10 cellular contexts compared by ENCODE assay signal in the genomic region with DNA sequence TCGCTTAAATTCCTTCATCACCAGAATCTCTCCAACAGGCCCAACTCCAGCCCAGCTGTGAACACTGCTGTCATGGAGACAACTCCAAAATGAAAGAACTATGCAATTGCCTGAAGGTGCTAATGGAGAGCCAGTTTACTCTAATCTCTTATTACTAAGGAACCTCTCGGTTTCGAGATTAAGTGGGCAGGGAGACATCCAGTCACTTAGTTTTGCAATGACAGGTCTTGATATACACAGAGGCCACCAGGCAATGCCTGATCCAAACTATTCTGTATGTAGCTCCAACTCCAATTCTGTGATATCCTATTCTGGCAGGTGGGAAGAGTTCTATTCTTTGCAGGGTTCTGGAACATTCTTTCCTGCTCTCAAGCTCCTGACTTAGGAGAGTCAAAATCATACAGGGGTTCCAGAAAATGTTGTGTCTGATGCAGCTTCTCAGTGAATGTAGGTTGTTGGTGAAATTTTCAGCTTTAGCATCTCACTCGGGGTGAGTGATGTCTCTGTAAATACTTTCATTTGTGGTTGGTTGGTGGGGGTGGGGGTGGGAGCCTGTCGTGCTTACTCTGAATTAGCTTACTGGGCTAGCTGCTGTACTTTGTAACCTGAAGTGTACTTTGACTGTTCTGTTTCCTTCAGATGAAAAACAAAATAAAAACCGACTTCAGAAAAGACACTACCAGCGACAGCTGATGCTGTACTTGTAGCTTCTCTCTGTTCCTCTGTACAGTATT.
DNase-seq lines count a peak whose midpoint lies in the region; ATAC-seq and TF ChIP-seq lines count a peak whose summit lies in the region.
"Had no signal": no experiment of that assay in that cellular context is flagged by ENCODE, and none has a peak within 500 bp of the region (broad histone marks: within the 10 kb centered on the region; RNA-seq: fewer than 3 reads in every experiment).

No MANE protein-coding gene starts in this region.

- peaks cover 33% of the 10 kb centered on the region for H3K4me1 Mint-ChIP-seq in activated CD4-positive, alpha-beta T cell treated with anti-CD3 and anti-CD28 coated beads, Interleukin-2, amount 10 ng/mL, durations not matched to agents 24 days and 14 days
- H3K4me1 Mint-ChIP-seq: immature natural killer cell had no signal

- H3K4me2 ChIP-seq in Loucy (ENCODE audit: low read depth, low read length, poor library complexity, severe bottlenecking) (no peak overlapping the region), mesendoderm (ENCODE audit: low read length) (no peak overlapping the region)

- H3K27ac Mint-ChIP-seq in activated CD4-positive, alpha-beta T cell treated with anti-CD3 and anti-CD28 coated beads, Interleukin-2, amount 10 ng/mL, durations not matched to agents 24 days and 14 days = peak overlapping the region; percentile 93
- H3K27ac Mint-ChIP-seq: immature natural killer cell had no signal

- H2AK5ac ChIP-seq in mesendoderm (ENCODE audit: low read length) = no peak overlapping the region

- no peak for TF ChIP-seq CTCF in Loucy (conservative IDR thresholded peaks at IDR 0.05; ENCODE audit: low read length)

- no peaks in the 10 kb centered on the region for H3F3A ChIP-seq in Loucy (ENCODE audit: low read depth)

- peak; percentile 63 for ATAC-seq in GM21576 (IDR thresholded peaks at IDR 0.05; ENCODE audit: unreplicated experiment)

- no peak overlapping the region for H3K27ac ChIP-seq in mesendoderm (ENCODE audit: low read depth, low read length)

- H3K9ac ChIP-seq in Loucy (ENCODE audit: low read depth, low read length, poor library complexity, severe bottlenecking) = no peak overlapping the region
- H3K9ac ChIP-seq in mesendoderm (ENCODE audit: low read length) = no peak overlapping the region

- no CpG with 5 or more reads among the region's 7 CpGs for WGBS in mesendoderm (ENCODE audit: extremely low coverage, insufficient coverage, low lambda C conversion rate)

- peak overlapping the region; percentile 65 for H3K4me3 Mint-ChIP-seq in activated CD4-positive, alpha-beta T cell treated with anti-CD3 and anti-CD28 coated beads, Interleukin-2, amount 10 ng/mL, durations not matched to agents 24 days and 14 days
- H3K4me3 Mint-ChIP-seq: immature natural killer cell, neural crest cell had no signal

- H3K27me3 ChIP-seq in Loucy (ENCODE audit: insufficient read depth, low read length, poor library complexity, severe bottlenecking) = no peaks in the 10 kb centered on the region
- H3K27me3 ChIP-seq in mesendoderm (ENCODE audit: insufficient read depth, low read length, poor library complexity) = no peaks in the 10 kb centered on the region

- intact Hi-C loops in activated CD4-positive, alpha-beta T cell treated with anti-CD3 and anti-CD28 coated beads, Interleukin-2, amount 10 ng/mL, durations not matched to agents 24 days and 14 days (cut with micrococcal nuclease) = loop anchor here (1.0 kb wide), 5 partner anchors 13 to 33 kb away; no protein-coding TSS in a partner anchor
- intact Hi-C loops in posterior cingulate gyrus (cut with DNase I) = no loop called here

- H4K8ac ChIP-seq in mesendoderm (ENCODE audit: low read depth, low read length) = no peak overlapping the region

- no peak overlapping the region for H3K56ac ChIP-seq in mesendoderm (ENCODE audit: low read length)

- H2BK120ac ChIP-seq in mesendoderm (ENCODE audit: low read depth, low read length) = no peak overlapping the region

- peaks cover 9% of the 10 kb centered on the region for H3K36me3 Mint-ChIP-seq in activated CD4-positive, alpha-beta T cell treated with anti-CD3 and anti-CD28 coated beads, Interleukin-2, amount 10 ng/mL, durations not matched to agents 24 days and 14 days (ENCODE audit: low read depth)
- H3K36me3 Mint-ChIP-seq: immature natural killer cell had no signal

- no peak overlapping the region for H2BK15ac ChIP-seq in mesendoderm (replicated peaks; ENCODE audit: low read depth)

- no peaks in the 10 kb centered on the region for H3K9me2 ChIP-seq in Loucy (replicated peaks; ENCODE audit: low read depth, low read length)

- peaks cover 5% of the 10 kb centered on the region for H3K9me3 Mint-ChIP-seq in activated CD4-positive, alpha-beta T cell treated with anti-CD3 and anti-CD28 coated beads, Interleukin-2, amount 10 ng/mL, durations not matched to agents 24 days and 14 days
- H3K9me3 Mint-ChIP-seq: immature natural killer cell had no signal

- no peaks in the 10 kb centered on the region for H3K9me3 ChIP-seq in Loucy (ENCODE audit: insufficient read depth, low read depth, low read length)

- H3K79me2 ChIP-seq in Loucy (ENCODE audit: insufficient read depth, low read length) (no peaks in the 10 kb centered on the region), mesendoderm (ENCODE audit: control insufficient read depth, insufficient read depth, low read length) (no peaks in the 10 kb centered on the region)

- H3K18ac ChIP-seq in mesendoderm (ENCODE audit: low read length) = no peak overlapping the region

- H3K4ac ChIP-seq in mesendoderm (ENCODE audit: low read depth, low read length) = no peak overlapping the region

- 0 out of 2 replicates have a peak overlapping the region, but pooled peaks have one; percentile 22 for H2AFZ ChIP-seq in Loucy (ENCODE audit: low read length)

- DNase-seq in activated CD4-positive, alpha-beta T cell treated with anti-CD3 and anti-CD28 coated beads, Interleukin-2, amount 10 ng/mL, durations not matched to agents 24 days and 14 days = peak; percentile 72
- DNase-seq in activated CD4-positive, alpha-beta T cell treated with anti-CD3 and anti-CD28 coated beads, Interleukin-2, amount 50 U/mL, for 1 hour = no peak
- DNase-seq in mesendoderm (peak; percentile 53), posterior cingulate gyrus (no peak), DMS153 (lab: John Stamatoyannopoulos, UW) (no peak), NCI-H446 treated with DMSO at 0.1 percent for 48 hours (lab: John Stamatoyannopoulos, UW) (no peak)
- DNase-seq: immature natural killer cell had no signal

- H3K23ac ChIP-seq in mesendoderm (ENCODE audit: low read length) = no peak overlapping the region

- no peaks in the 10 kb centered on the region for H3K27me3 Mint-ChIP-seq in activated CD4-positive, alpha-beta T cell treated with anti-CD3 and anti-CD28 coated beads, Interleukin-2, amount 10 ng/mL, durations not matched to agents 24 days and 14 days

- H3K4me1 ChIP-seq in Loucy (ENCODE audit: insufficient read depth, low read length, poor library complexity, severe bottlenecking) (no peaks in the 10 kb centered on the region), mesendoderm (ENCODE audit: control insufficient read depth, low read depth, low read length) (no peaks in the 10 kb centered on the region)

- H4K20me1 ChIP-seq in Loucy (ENCODE audit: insufficient read depth, low read length, poor library complexity, severe bottlenecking) = no peaks in the 10 kb centered on the region

- H3K79me1 ChIP-seq in mesendoderm (ENCODE audit: low read length) = no peaks in the 10 kb centered on the region

- no peak overlapping the region for H4K5ac ChIP-seq in mesendoderm (ENCODE audit: low read length)

- H3K4me3 ChIP-seq in Loucy (ENCODE audit: low read length, poor library complexity, severe bottlenecking) = no peak overlapping the region
- no peak overlapping the region for H3K4me3 ChIP-seq in mesendoderm (ENCODE audit: low read length)

- H3K36me3 ChIP-seq in Loucy (ENCODE audit: insufficient read depth, low read length) = no peaks in the 10 kb centered on the region
- no peaks in the 10 kb centered on the region for H3K36me3 ChIP-seq in mesendoderm (ENCODE audit: control insufficient read depth, insufficient read depth, low read length)

- H2BK5ac ChIP-seq in mesendoderm (ENCODE audit: low read length) = no peak overlapping the region

Comparison
In these comparisons a context has a peak if more than half of its experiments do, and no peak if none do; other contexts are left out.
1. DNase-seq: peak in activated CD4-positive, alpha-beta T cell treated with anti-CD3 and anti-CD28 coated beads, Interleukin-2, amount 10 ng/mL, durations not matched to agents 24 days and 14 days (single experiment) and mesendoderm (single experiment); none in activated CD4-positive, alpha-beta T cell treated with anti-CD3 and anti-CD28 coated beads, Interleukin-2, amount 50 U/mL, for 1 hour (single experiment), posterior cingulate gyrus (0 of 10), DMS153 (single experiment) and NCI-H446 treated with DMSO at 0.1 percent for 48 hours (single experiment).